In the genomic region with DNA sequence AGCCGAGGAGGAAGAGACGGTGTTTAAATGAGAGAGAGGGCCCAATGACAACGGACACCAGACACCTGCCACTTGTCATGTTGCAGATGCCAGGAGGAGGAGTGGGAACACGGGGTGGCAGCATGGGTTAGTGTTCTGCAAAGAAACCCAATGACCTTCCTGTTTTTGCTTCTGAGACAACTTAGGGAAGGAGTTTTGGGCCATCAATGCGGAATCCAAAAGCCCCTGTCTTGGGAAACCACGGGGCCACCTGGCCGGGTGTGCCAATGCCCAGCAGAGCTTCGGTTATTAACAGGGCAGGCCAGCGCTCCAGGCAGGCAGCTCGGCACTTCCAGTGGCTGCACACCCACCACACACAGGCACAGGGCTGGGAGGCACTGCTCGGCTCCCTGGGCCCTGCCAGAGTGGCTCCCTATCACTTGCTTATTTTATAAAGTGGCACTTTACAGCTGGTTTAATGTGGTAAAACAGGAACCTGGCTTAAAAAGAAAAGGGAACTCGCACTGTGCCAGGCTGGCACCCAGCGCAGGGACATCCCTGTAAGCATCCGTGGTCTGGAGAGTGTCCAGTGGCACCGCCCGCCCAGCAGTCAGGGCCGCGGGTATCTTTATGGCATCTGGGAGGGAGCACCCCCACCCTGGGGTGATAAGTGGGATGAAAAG, we compare ENCODE assay signal across 9 cellular contexts. TPM values are rescaled to one million over a fixed set of nuclear protein-coding genes. Genes with fewer than 3 reads are reported as not detected.
A peak's percentile ranks its signal among the peaks of the same experiment; 100 is the strongest.
DNase-seq lines count a peak whose midpoint lies in the region; ATAC-seq, FAIRE-seq and TF ChIP-seq lines count a peak whose summit lies in the region.
"Had no signal": no experiment of that assay in that cellular context is flagged by ENCODE, and none has a peak within 500 bp of the region (broad histone marks: within the 10 kb centered on the region; RNA-seq: fewer than 3 reads in every experiment).

No MANE protein-coding gene starts in this region.

- no peaks in the 10 kb centered on the region for H3K36me3 ChIP-seq in CD4-positive, alpha-beta memory T cell (ENCODE audit: insufficient read depth, low read length)
- peaks cover 4% of the 10 kb centered on the region for H3K36me3 ChIP-seq in neutrophil

- ATAC-seq in GM21367 (IDR thresholded peaks at IDR 0.05; ENCODE audit: unreplicated experiment) (no peak), HG03097 (IDR thresholded peaks at IDR 0.05; ENCODE audit: low FRiP score, unreplicated experiment) (no peak)

- no peaks in the 10 kb centered on the region for H3K9me3 ChIP-seq in CD4-positive, alpha-beta memory T cell (ENCODE audit: control insufficient read depth in 1 of 2, low read length in 2 of 2)
- H3K9me3 ChIP-seq in neutrophil, result no peaks in the 10 kb centered on the region

- no peak for FAIRE-seq in GM12891 (lab: Jason Lieb, UNC)

- H3K4me3 Mint-ChIP-seq in CD4-positive, alpha-beta memory T cell, result peak overlapping the region in 7 of 8 donors; percentile 39 to 79 (median 52)
- H3K4me3 Mint-ChIP-seq in dendritic cell treated with granulocyte-macrophage colony-stimulating factor and Interleukin-4, amounts not matched to agents 40 ng/mL and 50 ng/mL, for 4 days, result peak overlapping the region; percentile 60

- POLR2A ChIA-PET in CD4-positive, alpha-beta memory T cell (lab: Charles Lee; ENCODE audit: partially characterized antibody), result interaction anchor here (0.6 to 1.9 kb wide), 6 partner anchors 10 to 91 kb away, joined by 3 to 4 read pairs (median 4); a partner anchor contains a TSS

- CTCF ChIA-PET in CD4-positive, alpha-beta memory T cell (lab: Charles Lee; ENCODE audit: partially characterized antibody), result interaction anchor here (1.0 to 1.6 kb wide), 3 partner anchors 18 to 91 kb away, joined by 3 to 5 read pairs (median 3); no protein-coding TSS in a partner anchor

- intact Hi-C loops in CD4-positive, alpha-beta memory T cell (cut with micrococcal nuclease), result no loop called here
- intact Hi-C loops in dendritic cell treated with granulocyte-macrophage colony-stimulating factor and Interleukin-4, amounts not matched to agents 40 ng/mL and 50 ng/mL, for 4 days (cut with micrococcal nuclease), result loop anchor here (2.0 to 5.0 kb wide), 2 partner anchors 18 to 35 kb away; no protein-coding TSS in a partner anchor

- peaks cover 100% of the 10 kb centered on the region for H3K4me1 ChIP-seq in CD4-positive, alpha-beta memory T cell (ENCODE audit: insufficient read depth, low read length)
- peaks cover 94 to 99% of the 10 kb centered on the region in 2 experiments for H3K4me1 ChIP-seq in neutrophil (ENCODE audit: control insufficient read depth in 1 of 2, insufficient read depth in 1 of 2, low read depth in 1 of 2, low read length in 1 of 2)

- no peaks in the 10 kb centered on the region for H3K27me3 ChIP-seq in CD4-positive, alpha-beta memory T cell (ENCODE audit: insufficient read depth, low read length)
- H3K27me3 ChIP-seq in neutrophil, result no peaks in the 10 kb centered on the region

- peak overlapping the region; percentile 84 to 95 (median 89) for H3K27ac Mint-ChIP-seq in CD4-positive, alpha-beta memory T cell
- peak overlapping the region; percentile 86 for H3K27ac Mint-ChIP-seq in dendritic cell treated with granulocyte-macrophage colony-stimulating factor and Interleukin-4, amounts not matched to agents 40 ng/mL and 50 ng/mL, for 4 days

- H3K4me3 ChIP-seq in CD4-positive, alpha-beta memory T cell (ENCODE audit: low read length in 2 of 2), result no peak overlapping the region
- peak overlapping the region; percentile 55 to 64 for H3K4me3 ChIP-seq in neutrophil (ENCODE audit: low read depth in 1 of 2, low read length in 1 of 2)

- H3K9me3 Mint-ChIP-seq in CD4-positive, alpha-beta memory T cell, result no peaks in the 10 kb centered on the region
- H3K9me3 Mint-ChIP-seq in dendritic cell treated with granulocyte-macrophage colony-stimulating factor and Interleukin-4, amounts not matched to agents 40 ng/mL and 50 ng/mL, for 4 days, result no peaks in the 10 kb centered on the region

- peak overlapping the region; percentile 7 for H3K27ac ChIP-seq in CD4-positive, alpha-beta memory T cell (ENCODE audit: low read depth, low read length)
- H3K27ac ChIP-seq in neutrophil, result peak overlapping the region; percentile 98

- no peaks in the 10 kb centered on the region for H3K36me3 Mint-ChIP-seq in CD4-positive, alpha-beta memory T cell
- H3K36me3 Mint-ChIP-seq in dendritic cell treated with granulocyte-macrophage colony-stimulating factor and Interleukin-4, amounts not matched to agents 40 ng/mL and 50 ng/mL, for 4 days (ENCODE audit: low read depth), result peaks cover 55% of the 10 kb centered on the region

- peak; percentile 35 for TF ChIP-seq CTCF in neutrophil (IDR thresholded peaks at IDR 0.05)

- TF ChIP-seq POLR2A in GM12891 (IDR thresholded peaks at IDR 0.05; ENCODE audit: low read depth, low read length), result no peak

- peaks cover 72 to 100% (median 91%) of the 10 kb centered on the region in 4 donors for H3K4me1 Mint-ChIP-seq in CD4-positive, alpha-beta memory T cell
- peaks cover 100% of the 10 kb centered on the region for H3K4me1 Mint-ChIP-seq in dendritic cell treated with granulocyte-macrophage colony-stimulating factor and Interleukin-4, amounts not matched to agents 40 ng/mL and 50 ng/mL, for 4 days (ENCODE audit: low read depth)

- no peak for DNase-seq in CD4-positive, alpha-beta memory T cell
- DNase-seq in NOMO-1 treated with DMSO at 0.1 percent for 48 hours (lab: John Stamatoyannopoulos, UW; ENCODE audit: unreplicated experiment) (peak; percentile 64), GM12891 (ENCODE audit: insufficient read length, low spot score) (no peak), EL (no peak)
- DNase-seq: NCI-H1092 treated with DMSO at 0.1 percent for 48 hours had no signal

- H3K27me3 Mint-ChIP-seq in CD4-positive, alpha-beta memory T cell, result no peaks in the 10 kb centered on the region
- H3K27me3 Mint-ChIP-seq in dendritic cell treated with granulocyte-macrophage colony-stimulating factor and Interleukin-4, amounts not matched to agents 40 ng/mL and 50 ng/mL, for 4 days, result no peaks in the 10 kb centered on the region

TF ChIP-seq in GM12891, 5 proteins besides CTCF, POLR2A, EP300 and RAD21:
- TF ChIP-seq POLR2AphosphoS5 (IDR thresholded peaks at IDR 0.05; ENCODE audit: low read depth, low read length) (no peak), TAF1 (IDR thresholded peaks at IDR 0.05; ENCODE audit: low read depth, low read length) (no peak), PAX5 (IDR thresholded peaks at IDR 0.05; ENCODE audit: insufficient read depth, low read length, severe bottlenecking) (no peak), POU2F2 (IDR thresholded peaks at IDR 0.05; ENCODE audit: low read depth, low read length) (no peak), SPI1 (IDR thresholded peaks at IDR 0.05; ENCODE audit: low read depth, low read length) (no peak)
TF ChIP-seq in GM12891: peak in this region for 0.

RNA-seq across cellular contexts. Expression of a gene that starts 19.1 kb away (rescaled TPM):
- total RNA-seq in CD4-positive, alpha-beta memory T cell, result 10 to 100 TPM; 34.9 to 35.9 TPM
- 10 to 100 TPM in 1 of 2 donors, 1 to 10 TPM in 1; 6.5 to 16.7 TPM for polyA plus RNA-seq in CD4-positive, alpha-beta memory T cell
- 11.9 TPM for polyA plus RNA-seq in GM12891 (2012; ENCODE audit: low read depth, missing spikeins)

RNA-seq across cellular contexts. Expression of a gene that starts 40.6 kb away (rescaled TPM):
- total RNA-seq in CD4-positive, alpha-beta memory T cell, result 100 to 1,000 TPM; 231 to 249 TPM
- polyA plus RNA-seq in CD4-positive, alpha-beta memory T cell, result 100 to 1,000 TPM in 1 of 2 donors, 10 to 100 TPM in 1; 82.4 to 130 TPM
- 173 TPM for polyA plus RNA-seq in GM12891 (2012; ENCODE audit: low read depth, missing spikeins)

RNA-seq across cellular contexts. Expression of a gene that starts 54.9 kb away (rescaled TPM):
- total RNA-seq in CD4-positive, alpha-beta memory T cell, result 10 to 100 TPM; 95.3 to 95.6 TPM
- 10 to 100 TPM; 88.8 to 94.3 TPM for polyA plus RNA-seq in CD4-positive, alpha-beta memory T cell
- polyA plus RNA-seq in GM12891 (2012; ENCODE audit: low read depth, missing spikeins), result 127 TPM

Comparison
In these comparisons a context has a peak if more than half of its experiments do, and no peak if none do; other contexts are left out.
1. H3K4me3 ChIP-seq: peak in neutrophil (2 of 2); none in CD4-positive, alpha-beta memory T cell (0 of 2).